Comparison of ENCODE assay signal across 12 cellular contexts in the genomic region with DNA sequence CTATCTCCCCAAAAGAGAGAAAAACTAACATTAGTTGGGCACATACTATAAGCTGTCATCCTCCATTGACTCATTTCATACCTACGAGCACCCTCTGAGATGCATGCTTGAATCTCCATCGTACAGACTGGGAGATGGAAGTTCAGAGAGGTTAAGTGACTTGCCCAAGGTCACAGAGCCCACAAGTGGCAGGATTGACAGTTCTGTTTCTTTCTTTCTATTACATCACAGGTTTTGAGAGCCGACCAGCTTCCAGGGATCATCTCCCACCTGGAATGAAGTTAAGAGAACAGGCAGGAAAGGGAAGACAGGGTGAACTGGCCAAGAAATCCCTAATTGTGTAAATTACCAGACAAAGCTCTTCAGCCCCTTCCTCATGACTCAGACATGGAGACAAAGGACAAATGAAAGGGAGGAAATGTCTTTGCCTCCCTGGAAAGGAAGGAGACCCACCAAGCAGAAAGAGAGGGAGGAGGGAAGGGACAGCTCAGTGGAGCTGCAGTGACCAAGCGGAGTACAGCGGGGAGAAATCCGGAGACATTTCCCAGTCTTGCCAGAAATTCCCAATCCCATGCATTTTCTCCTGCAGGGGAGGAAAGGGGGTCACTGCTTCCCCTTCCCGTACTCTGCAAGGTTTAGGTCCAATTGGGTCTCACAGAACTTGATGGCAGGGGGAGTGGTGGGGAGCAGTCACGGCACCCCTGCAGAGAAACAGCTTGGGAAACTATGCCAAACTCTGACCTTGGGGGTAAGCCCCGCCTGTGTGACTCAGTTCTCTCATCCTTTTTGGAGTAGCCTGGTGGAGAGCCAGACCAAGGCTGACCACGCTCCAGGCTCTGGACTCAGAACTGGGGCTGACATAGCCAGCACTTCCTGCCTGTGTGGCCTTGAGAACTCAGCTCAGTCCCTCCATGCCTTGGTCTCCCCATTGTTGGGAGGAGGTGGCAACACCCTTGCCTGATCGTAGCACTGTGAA.
DNase-seq lines count a peak whose midpoint lies in the region; ATAC-seq, FAIRE-seq and TF ChIP-seq lines count a peak whose summit lies in the region.
"Had no signal": no experiment of that assay in that cellular context is flagged by ENCODE, and none has a peak within 500 bp of the region (broad histone marks: within the 10 kb centered on the region; RNA-seq: fewer than 3 reads in every experiment).

No MANE protein-coding gene starts in this region.

- H4K20me1 ChIP-seq in K562 (replicated peaks; ENCODE audit: control insufficient read depth, insufficient read depth, low read length) = peaks cover 8% of the 10 kb centered on the region; the same call in 1 of the 2 replicates

- peaks cover 33% of the 10 kb centered on the region for H3K27me3 Mint-ChIP-seq in nephron progenitor cell (ENCODE audit: low read depth, poor library complexity)
- H3K27me3 Mint-ChIP-seq: activated CD4-positive, alpha-beta T cell treated with anti-CD3 and anti-CD28 coated beads, Interleukin-2, amount 10 ng/mL, durations not matched to agents 24 days and 14 days had no signal

- CTCF ChIA-PET in K562 (lab: Yijun Ruan, JAX; ENCODE audit: low intra/inter-chr PET ratio) = no interaction called here

- peaks cover 2% of the 10 kb centered on the region for H3K9me1 ChIP-seq in K562 (ENCODE audit: control insufficient read depth, insufficient read depth, low read length)

- peaks cover 35% of the 10 kb centered on the region for H3K4me1 Mint-ChIP-seq in nephron progenitor cell

- H3K4me2 ChIP-seq in K562 (ENCODE audit: insufficient read depth, low read length) = no peak overlapping the region

- TF ChIP-seq EP300 in K562 (IDR thresholded peaks at IDR 0.05; ENCODE audit: low read length) = no peak

- 4% methylated on average over 10 of the region's 11 CpGs for WGBS in K562 (ENCODE audit: insufficient coverage, low coverage, missing lambda C conversion rate)

- TF ChIP-seq RAD21 in K562 (CRISPR knock-in tag; conservative IDR thresholded peaks at IDR 0.05 in 1 of 2, IDR thresholded peaks at IDR 0.05 in 1 of 2) = no peak

- no peak overlapping the region for H2AFZ ChIP-seq in K562 (ENCODE audit: low read depth, low read length)

- H3K27ac Mint-ChIP-seq in nephron progenitor cell = no peak overlapping the region
- H3K27ac Mint-ChIP-seq: activated CD4-positive, alpha-beta T cell treated with anti-CD3 and anti-CD28 coated beads, Interleukin-2, amount 10 ng/mL, durations not matched to agents 24 days and 14 days had no signal

- no peaks in the 10 kb centered on the region for H3K36me3 ChIP-seq in right atrium auricular region
- no peaks in the 10 kb centered on the region for H3K36me3 ChIP-seq in left ventricle myocardium inferior
- no peaks in the 10 kb centered on the region for H3K36me3 ChIP-seq in K562 (ENCODE audit: control insufficient read depth, insufficient read depth, low read length)
- no peaks in the 10 kb centered on the region for H3K36me3 ChIP-seq in vagina
- H3K36me3 ChIP-seq: neutrophil had no signal

- DNase-seq in right atrium auricular region (ENCODE audit: low spot score) = peak; percentile 58
- no peak for DNase-seq in left ventricle myocardium inferior
- DNase-seq in K562 (ENCODE audit: extremely low read depth in 1 of 4, low spot score in 3 of 4) = no peak
- peak; percentile 33 for DNase-seq in left lobe of liver (ENCODE audit: low spot score)
- DNase-seq in vagina (ENCODE audit: extremely low spot score in 2 of 2) = peak in 1 of 2 donors; percentile 85
- no peak for DNase-seq in activated T-cell treated with anti-CD3 and anti-CD28 coated beads, Interleukin-2, amount 50 U/mL, for 1 hour
- DNase-seq in activated CD4-positive, alpha-beta T cell treated with anti-CD3 and anti-CD28 coated beads, Interleukin-2, amount 50 U/mL, for 4 hours = no peak
- DNase-seq in nephron progenitor cell = no peak
- DNase-seq: activated CD4-positive, alpha-beta T cell treated with anti-CD3 and anti-CD28 coated beads, Interleukin-2, amount 10 ng/mL, durations not matched to agents 24 days and 14 days; activated naive CD4-positive, alpha-beta T cell; left colon had no signal

- H3K27me3 ChIP-seq in right atrium auricular region = no peaks in the 10 kb centered on the region
- peaks cover 60% of the 10 kb centered on the region for H3K27me3 ChIP-seq in left ventricle myocardium inferior (ENCODE audit: low read depth)
- peaks cover 0 to 45% of the 10 kb centered on the region in 2 experiments; a peak in 3 of 5 replicates for H3K27me3 ChIP-seq in K562 (ENCODE audit: control insufficient read depth in 2 of 2, insufficient read depth in 2 of 2, low read length in 2 of 2)
- H3K27me3 ChIP-seq in vagina = no peaks in the 10 kb centered on the region
- H3K27me3 ChIP-seq: neutrophil had no signal

- no peaks in the 10 kb centered on the region for H3K79me2 ChIP-seq in K562 (ENCODE audit: control insufficient read depth, insufficient read depth, low read length)

- in situ Hi-C loops in K562 (cut with MboI) = no loop called here

- H3K9ac ChIP-seq in K562 (ENCODE audit: insufficient read depth in 1 of 2, low read depth in 2 of 2, low read length in 2 of 2) = no peak overlapping the region

- no TSS peak for BruUV-seq in K562 (replicated peaks; lab: Mats Ljungman, UMichigan)

- no peak for TF ChIP-seq CTCF in right atrium auricular region (IDR thresholded peaks at IDR 0.05)
- no peak for TF ChIP-seq CTCF in left ventricle myocardium inferior (IDR thresholded peaks at IDR 0.05; ENCODE audit: borderline replicate concordance)
- no peak for TF ChIP-seq CTCF in K562 (IDR thresholded peaks at IDR 0.05 in 2 of 3, conservative IDR thresholded peaks at IDR 0.05 in 1 of 3; ENCODE audit: insufficient read depth in 2 of 3, low read depth in 1 of 3, low read length in 3 of 3)
- TF ChIP-seq CTCF in vagina (IDR thresholded peaks at IDR 0.05) = no peak
- no peak for TF ChIP-seq CTCF in nephron progenitor cell (IDR thresholded peaks at IDR 0.05)

- TF ChIP-seq POLR2A in K562 (conservative IDR thresholded peaks at IDR 0.05) (no peak), vagina (IDR thresholded peaks at IDR 0.05) (no peak)

- peaks cover 0 to 7% of the 10 kb centered on the region in 2 donors for H3K9me3 ChIP-seq in right atrium auricular region
- H3K9me3 ChIP-seq in left ventricle myocardium inferior (replicated peaks) = peaks cover 6% of the 10 kb centered on the region
- H3K9me3 ChIP-seq in K562 (replicated peaks; ENCODE audit: control insufficient read depth, insufficient read depth, low read depth, low read length) = no peaks in the 10 kb centered on the region
- no peaks in the 10 kb centered on the region for H3K9me3 ChIP-seq in vagina
- H3K9me3 ChIP-seq: neutrophil had no signal

- ATAC-seq in K562 = no peak
- no peak for ATAC-seq in left lobe of liver
- ATAC-seq: left colon had no signal

- H3K4me3 ChIP-seq in right atrium auricular region (no peak overlapping the region), left ventricle myocardium inferior (no peak overlapping the region), K562 (no peak overlapping the region), vagina (no peak overlapping the region)

- H3K9me3 Mint-ChIP-seq in nephron progenitor cell = no peaks in the 10 kb centered on the region
- H3K9me3 Mint-ChIP-seq: activated CD4-positive, alpha-beta T cell treated with anti-CD3 and anti-CD28 coated beads, Interleukin-2, amount 10 ng/mL, durations not matched to agents 24 days and 14 days had no signal

- POLR2A ChIA-PET in K562 (lab: Yijun Ruan, JAX) = interaction anchor here (0.5 to 1.0 kb wide), 3 partner anchors 13 to 1230 kb away, joined by 3 read pairs; no protein-coding TSS in a partner anchor

- H3K36me3 Mint-ChIP-seq in nephron progenitor cell (ENCODE audit: low read depth) = no peaks in the 10 kb centered on the region

- intact Hi-C loops in left ventricle myocardium inferior (cut with micrococcal nuclease) (no loop called here), K562 (cut with micrococcal nuclease) (no loop called here), vagina (cut with DNase I) (no loop called here)

- no peak for FAIRE-seq in K562 (lab: Jason Lieb, UNC)

- H3K27ac ChIP-seq in right atrium auricular region (no peak overlapping the region), left ventricle myocardium inferior (replicated peaks) (no peak overlapping the region), K562 (ENCODE audit: extremely low read depth, low read depth, low read length) (no peak overlapping the region), vagina (peak overlapping the region; percentile 1)
- H3K27ac ChIP-seq: neutrophil had no signal

- H3K4me1 ChIP-seq in right atrium auricular region (peaks cover 0 to 24% of the 10 kb centered on the region in 2 donors), left ventricle myocardium inferior (peaks cover 22% of the 10 kb centered on the region), K562 (replicated peaks in 1 of 2; ENCODE audit: control insufficient read depth in 2 of 2, insufficient read depth in 2 of 2, low read length in 2 of 2) (no peaks in the 10 kb centered on the region), vagina (peaks cover 19% of the 10 kb centered on the region)

- H3K4me3 Mint-ChIP-seq in nephron progenitor cell = no peak overlapping the region
- H3K4me3 Mint-ChIP-seq: activated CD4-positive, alpha-beta T cell treated with anti-CD3 and anti-CD28 coated beads, Interleukin-2, amount 10 ng/mL, durations not matched to agents 24 days and 14 days had no signal

TF ChIP-seq in K562, 482 proteins besides CTCF, POLR2A, EP300 and RAD21:
- no peak for TF ChIP-seq MTF1 (CRISPR knock-in tag; IDR thresholded peaks at IDR 0.05; ENCODE audit: borderline replicate concordance)
- TF ChIP-seq RBM25 (IDR thresholded peaks at IDR 0.05; ENCODE audit: low read depth, low read length, severe bottlenecking) = peak; percentile 60
- peak; percentile 13 for TF ChIP-seq ZFP36 (IDR thresholded peaks at IDR 0.05; ENCODE audit: low read depth, low read length, partially characterized antibody)

Comparison
In these comparisons a context has a peak if more than half of its experiments do, and no peak if none do; other contexts are left out.
1. DNase-seq: peak in right atrium auricular region (single experiment) and left lobe of liver (single experiment); none in left ventricle myocardium inferior (single experiment), K562 (0 of 4), activated T-cell treated with anti-CD3 and anti-CD28 coated beads, Interleukin-2, amount 50 U/mL, for 1 hour (single experiment), activated CD4-positive, alpha-beta T cell treated with anti-CD3 and anti-CD28 coated beads, Interleukin-2, amount 50 U/mL, for 4 hours (0 of 2) and nephron progenitor cell (single experiment).